9 cellular contexts compared by ENCODE assay signal in the genomic region with DNA sequence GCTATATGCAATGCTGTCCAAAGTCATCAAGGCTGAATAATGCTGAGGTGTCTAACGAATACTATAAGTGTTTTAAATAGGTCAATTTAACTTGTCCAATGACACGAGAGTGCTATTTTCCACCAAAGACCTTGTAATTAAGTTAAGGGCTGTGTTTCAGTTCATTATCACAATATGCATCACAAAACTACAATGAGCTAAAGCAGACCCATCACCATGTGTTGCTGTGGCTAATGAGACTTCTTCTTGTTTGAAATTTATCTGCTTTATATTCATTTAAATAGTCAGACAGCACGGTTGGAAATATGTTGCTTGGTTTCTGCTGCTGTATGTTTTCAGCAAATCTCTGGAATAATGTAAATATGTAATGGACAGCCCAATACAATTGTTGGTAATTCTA.
"Had no signal": no experiment of that assay in that cellular context is flagged by ENCODE, and none has a peak within 500 bp of the region (broad histone marks: within the 10 kb centered on the region; RNA-seq: fewer than 3 reads in every experiment).

No MANE protein-coding gene starts in this region.

- FAIRE-seq: H1, HTR-8/SVneo, K562 had no signal

- DNase-seq: H7, HFFc6, IMR-90, KG1 had no signal

- ATAC-seq: GM23338, HCT116, K562 had no signal
